ENCODE assay signal across 27 cellular contexts in the genomic region with DNA sequence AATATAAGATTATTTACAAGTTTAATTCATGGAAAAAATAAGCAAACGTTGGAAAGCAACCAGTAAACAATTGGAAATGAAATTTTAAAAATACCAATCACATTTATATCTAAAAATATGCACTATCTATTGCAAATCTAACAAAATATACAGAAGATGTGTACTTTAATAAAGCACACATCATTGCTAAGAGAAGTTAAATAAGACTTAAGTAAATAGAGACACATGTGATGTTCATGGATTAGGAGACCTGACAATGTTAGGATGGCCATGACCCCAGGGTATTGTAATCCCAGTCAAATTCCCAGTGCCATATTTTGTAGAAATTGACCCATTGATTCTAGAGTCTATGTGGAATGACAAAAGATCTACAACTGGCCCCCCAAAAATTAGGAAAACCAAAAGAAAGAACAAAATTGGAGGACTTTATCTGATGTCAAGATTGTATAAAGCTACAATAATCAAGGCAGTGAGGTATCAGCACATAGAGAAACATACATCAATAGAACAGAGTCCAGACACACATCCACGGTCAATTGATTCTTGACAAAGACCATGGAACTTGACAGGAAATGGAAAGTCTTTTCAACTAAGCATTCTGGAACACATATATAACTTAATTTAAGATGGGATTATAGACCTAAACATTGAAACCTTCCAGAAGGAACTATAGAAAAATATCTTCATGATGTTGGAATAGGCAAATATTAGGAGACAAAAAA.
"Had no signal": no experiment of that assay in that cellular context is flagged by ENCODE, and none has a peak within 500 bp of the region (broad histone marks: within the 10 kb centered on the region; RNA-seq: fewer than 3 reads in every experiment).

No MANE protein-coding gene starts in this region.

- H3K36me3 ChIP-seq: stomach, suprapubic skin, thoracic aorta, thyroid gland, tibial artery, tibial nerve, transverse colon, upper lobe of left lung, upper lobe of right lung, uterus, vagina had no signal

- ATAC-seq: stimulated activated effector memory CD8-positive, alpha-beta T cell treated with anti-CD3 and anti-CD28 coated beads, Interleukin-12 subunit alpha, Interleukin-12 subunit beta, amount 100 ng/mL, for 72 hours; stimulated activated memory B cell treated with anti-CD40 and anti-IgM and Interleukin-4, amounts not matched to agents 10 μg/mL and 1 μg/mL and 100 μg/mL, for 72 hours; stimulated activated naive B cell treated with anti-CD40 and anti-IgM and Interleukin-4, amounts not matched to agents 10 μg/mL and 1 μg/mL and 100 μg/mL, for 72 hours; stimulated activated naive CD8-positive, alpha-beta T cell treated with anti-CD3 and anti-CD28 coated beads, Interleukin-15, amount 100 ng/mL, for 72 hours; stimulated activated naive CD8-positive, alpha-beta T cell treated with anti-CD3 and anti-CD28 coated beads, Interleukin-15, Interleukin-2, amounts not matched to agents 100 U/mL and 50 U/mL, for 24 hours; upper lobe of right lung had no signal

- H3K4me3 ChIP-seq: stomach, suprapubic skin, testis, thoracic aorta, thyroid gland, tibial artery, tibial nerve, transverse colon, upper lobe of left lung, upper lobe of right lung, uterus, vagina had no signal

- H3K27me3 ChIP-seq: stomach, suprapubic skin, testis, thyroid gland, tibial artery, tibial nerve, transverse colon, upper lobe of left lung, upper lobe of right lung, uterus, vagina had no signal

- H3K9me3 ChIP-seq: testis, thyroid gland, upper lobe of right lung, vagina had no signal

- DNase-seq: stimulated activated CD4-positive, alpha-beta T cell treated with anti-CD3 and anti-CD28 coated beads, Interleukin-2, amount 100 ng/mL, for 48 hours; stimulated activated CD4-positive, alpha-beta T cell treated with anti-CD3 and anti-CD28 coated beads, Interleukin-4, amount 100 ng/mL, for 1 hour; stimulated activated CD4-positive, alpha-beta T cell treated with anti-CD3 and anti-CD28 coated beads, Interleukin-4, amount 100 ng/mL, for 24 hours; stimulated activated CD4-positive, alpha-beta T cell treated with anti-CD3 and anti-CD28 coated beads, Interleukin-4, amount 100 ng/mL, for 4 hours; stimulated activated CD8-positive, alpha-beta memory T cell treated with anti-CD3 and anti-CD28 coated beads, Interleukin-4, amount 100 ng/mL, for 48 hours; stimulated activated naive B cell treated with anti-CD40 and anti-IgM and Interleukin-4, amounts not matched to agents 10 μg/mL and 1 μg/mL and 100 μg/mL, for 72 hours; stimulated activated naive CD4-positive, alpha-beta T cell; stimulated activated naive CD4-positive, alpha-beta T cell treated with Interleukin-2 at 50 U/mL for 16 hours; stimulated activated naive CD8-positive, alpha-beta T cell treated with anti-CD3 and anti-CD28 coated beads, Interleukin-15, amount 100 ng/mL, for 72 hours; stimulated activated naive CD8-positive, alpha-beta T cell treated with anti-CD3 and anti-CD28 coated beads, Interleukin-15, Interleukin-2, amounts not matched to agents 100 U/mL and 50 U/mL, for 24 hours; stomach; substantia nigra; testis; thyroid gland; tibial artery; transverse colon; trophoblast cell; upper lobe of left lung; upper lobe of right lung; uterus had no signal

- H3K27ac ChIP-seq: stomach, suprapubic skin, testis, thoracic aorta, thyroid gland, tibial artery, tibial nerve, transverse colon, upper lobe of left lung, upper lobe of right lung, uterus, vagina had no signal

- H3K4me1 ChIP-seq: stomach, suprapubic skin, testis, thyroid gland, tibial artery, tibial nerve, transverse colon, upper lobe of left lung, upper lobe of right lung, uterus, vagina had no signal

- FAIRE-seq: urothelium cell line had no signal
